8 cellular contexts compared by ENCODE assay signal in the genomic region with DNA sequence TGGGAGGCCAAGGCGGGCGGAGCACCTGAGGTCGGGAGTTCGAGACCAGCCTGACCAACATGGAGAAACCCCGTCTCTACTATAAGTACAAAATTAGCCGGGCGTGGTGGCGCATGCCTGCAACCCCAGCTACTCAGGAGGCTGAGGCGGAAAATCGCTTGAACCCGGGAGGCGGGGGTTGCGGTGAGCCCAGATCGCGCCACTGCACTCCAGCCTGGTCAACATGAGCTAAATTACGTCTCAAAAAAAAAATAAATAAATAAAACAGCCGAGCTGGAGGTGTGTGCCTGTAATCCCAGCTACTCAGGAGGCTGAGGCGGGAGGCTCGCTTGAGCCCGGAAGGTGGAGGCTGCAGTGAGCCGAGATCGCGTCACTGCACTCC. TPM values are rescaled to one million over a fixed set of nuclear protein-coding genes. Genes with fewer than 3 reads are reported as not detected.
DNase-seq lines count a peak whose midpoint lies in the region; ATAC-seq, FAIRE-seq and TF ChIP-seq lines count a peak whose summit lies in the region.
"Not testable (repeated sequence)": the region's sequence is repeated elsewhere in the genome, so short reads cannot be mapped to it uniquely, and the experiment has no call there.

No MANE protein-coding gene starts in this region.

- POLR2A ChIA-PET in SK-N-SH (lab: Yijun Ruan, JAX) = interaction anchor here (1.0 to 2.7 kb wide), 10 partner anchors 10 to 270 kb away, joined by 3 to 22 read pairs (median 4); partner anchors contain the start of gene TFAP4
- POLR2A ChIA-PET in H1 (lab: Charles Lee; ENCODE audit: partially characterized antibody) = interaction anchor here (0.8 to 3.0 kb wide), 27 partner anchors 9 to 375 kb away, joined by 3 to 20 read pairs (median 4); partner anchors contain the start of genes ADCY9, SRL and TFAP4

- TF ChIP-seq EP300 in SK-N-SH (IDR thresholded peaks at IDR 0.05; ENCODE audit: borderline replicate concordance in 1 of 2, low read depth in 1 of 2, low read length in 1 of 2); H1 (IDR thresholded peaks at IDR 0.05; ENCODE audit: borderline replicate concordance in 1 of 2, low read depth in 2 of 2, low read length in 2 of 2): not testable (repeated sequence)

- peak overlapping the region; percentile 48; the same call in 1 of the 2 replicates for H3K18ac ChIP-seq in H1 (ENCODE audit: extremely low read depth, low read length)

- H3K27ac ChIP-seq in SK-N-SH (ENCODE audit: low read depth in 2 of 2, low read length in 1 of 2) = peak overlapping the region; percentile 73 to 79
- not testable (repeated sequence) for H3K27ac ChIP-seq in H1 (ENCODE audit: low read depth, low read length); iPS-18a (ENCODE audit: low read length)

- peaks cover 15% of the 10 kb centered on the region for H3K4me1 Mint-ChIP-seq in activated naive CD8-positive, alpha-beta T cell treated with anti-CD3 and anti-CD28 coated beads, Interleukin-2, amount 50 U/mL, for 24 hours
- H3K4me1 Mint-ChIP-seq in natural killer cell = not testable (repeated sequence)

- not testable (repeated sequence) for H3K36me3 ChIP-seq in SK-N-SH (replicated peaks in 1 of 2; ENCODE audit: control insufficient read depth in 1 of 2, insufficient read depth in 2 of 2, low read length in 1 of 2); iPS-18a (ENCODE audit: control insufficient read depth, low read depth, low read length)
- H3K36me3 ChIP-seq in H1 (ENCODE audit: control insufficient read depth in 2 of 4, insufficient read depth in 4 of 4, low read length in 3 of 4) = peaks cover 0 to 10% (median 3%) of the 10 kb centered on the region in 4 experiments; a peak in 3 of 8 replicates

- not testable (repeated sequence) for H2BK20ac ChIP-seq in H1 (ENCODE audit: low read length)

- not testable (repeated sequence) for H2AK5ac ChIP-seq in H1 (ENCODE audit: low read depth, low read length)

- WGBS in SK-N-SH (ENCODE audit: low lambda C conversion rate) = 67% methylated on average over 23 of the region's 23 CpGs
- WGBS in H1 (ENCODE audit: extremely low coverage in 1 of 2, insufficient coverage in 1 of 2, insufficient read length in 1 of 2, insufficient replicate concordance in 2 of 2, low coverage in 1 of 2, low lambda C conversion rate in 2 of 2, missing lambda C conversion rate in 1 of 2), 2 experiments = 70% methylated on average over 19 of the region's 23 CpGs; no CpG with 5 or more reads in 1 of the 2 experiments

- peak overlapping the region; percentile 59 for H3K4me3 ChIP-seq in AG09309 (ENCODE audit: control insufficient read depth, low read depth, low read length)
- H3K4me3 ChIP-seq in HFF-Myc (replicated peaks; ENCODE audit: low read depth, low read length) = peak overlapping the region; percentile 62
- peak overlapping the region; percentile 50 to 81 for H3K4me3 ChIP-seq in SK-N-SH (ENCODE audit: low read depth in 2 of 2, low read length in 1 of 2)
- peak overlapping the region; percentile 41 to 70 (median 58) for H3K4me3 ChIP-seq in H1 (ENCODE audit: extremely low read depth in 1 of 4, insufficient read depth in 2 of 4, low read depth in 3 of 4, low read length in 4 of 4)
- peak overlapping the region; percentile 78 for H3K4me3 ChIP-seq in iPS-18a (ENCODE audit: low read length)

- TF ChIP-seq CTCF in AG09309 (IDR thresholded peaks at IDR 0.05; ENCODE audit: control insufficient read depth, insufficient read depth, low read depth, low read length, missing control alignments); HFF-Myc (IDR thresholded peaks at IDR 0.05; ENCODE audit: low read depth, low read length, missing control alignments); SK-N-SH (IDR thresholded peaks at IDR 0.05); H1 (IDR thresholded peaks at IDR 0.05; ENCODE audit: control extremely low read depth in 1 of 3, insufficient read depth in 1 of 3, low read depth in 1 of 3, low read length in 3 of 3); natural killer cell (IDR thresholded peaks at IDR 0.05): not testable (repeated sequence)

- TF ChIP-seq RAD21 in SK-N-SH (IDR thresholded peaks at IDR 0.05; ENCODE audit: low read length); H1 (IDR thresholded peaks at IDR 0.05 in 1 of 2, conservative IDR thresholded peaks at IDR 0.05 in 1 of 2; ENCODE audit: low read depth in 2 of 2, low read length in 2 of 2): not testable (repeated sequence)

- DNase-seq in AG09309 (ENCODE audit: low read depth); HFF-Myc (ENCODE audit: extremely low read depth, low read depth); SK-N-SH; activated naive CD8-positive, alpha-beta T cell treated with anti-CD3 and anti-CD28 coated beads, Interleukin-2, amount 50 U/mL, for 24 hours; H1 (ENCODE audit: low read depth in 1 of 2, low spot score in 2 of 2); natural killer cell: not testable (repeated sequence)
- DNase-seq in stimulated activated CD8-positive, alpha-beta memory T cell treated with anti-CD3 and anti-CD28 coated beads, Interleukin-4, amount 100 ng/mL, for 48 hours = peak; percentile 29

- not testable (repeated sequence) for H4K91ac ChIP-seq in H1 (replicated peaks; ENCODE audit: insufficient read length, low read length)

- not testable (repeated sequence) for H3K79me1 ChIP-seq in H1 (ENCODE audit: low read depth, low read length)

- H3K4me3 Mint-ChIP-seq in activated naive CD8-positive, alpha-beta T cell treated with anti-CD3 and anti-CD28 coated beads, Interleukin-2, amount 50 U/mL, for 24 hours = peak overlapping the region; percentile 95
- H3K4me3 Mint-ChIP-seq in natural killer cell = peak overlapping the region; percentile 94

- not testable (repeated sequence) for H4K8ac ChIP-seq in H1 (ENCODE audit: extremely low read depth, insufficient read depth, low read length)

- not testable (repeated sequence) for H3K4ac ChIP-seq in H1 (replicated peaks; ENCODE audit: insufficient read length, low read depth, low read length)

- not testable (repeated sequence) for H3K23ac ChIP-seq in H1 (ENCODE audit: insufficient read length)

- FAIRE-seq in H1 (lab: Jason Lieb, UNC) = not testable (repeated sequence)

- not testable (repeated sequence) for H3K79me2 ChIP-seq in SK-N-SH (ENCODE audit: insufficient read depth); H1 (ENCODE audit: control insufficient read depth in 1 of 2, insufficient read depth in 2 of 2, low read length in 2 of 2)

- H3K9me3 Mint-ChIP-seq in activated naive CD8-positive, alpha-beta T cell treated with anti-CD3 and anti-CD28 coated beads, Interleukin-2, amount 50 U/mL, for 24 hours; natural killer cell: not testable (repeated sequence)

- not testable (repeated sequence) for H3K4me1 ChIP-seq in SK-N-SH (ENCODE audit: control insufficient read depth in 1 of 2, insufficient read depth in 2 of 2, low read depth in 1 of 2, low read length in 1 of 2); H1 (replicated peaks in 1 of 4; ENCODE audit: control insufficient read depth in 3 of 4, insufficient read depth in 4 of 4, low read length in 3 of 4); iPS-18a (ENCODE audit: control insufficient read depth, low read depth, low read length)

- not testable (repeated sequence) for H2BK15ac ChIP-seq in H1 (ENCODE audit: low read length)

- H2BK120ac ChIP-seq in H1 (replicated peaks; ENCODE audit: low read depth, low read length) = not testable (repeated sequence)

- H3K9ac ChIP-seq in SK-N-SH (peak overlapping the region; percentile 79), H1 (replicated peaks in 1 of 4; ENCODE audit: extremely low read depth in 1 of 4, low read depth in 3 of 4, low read length in 3 of 4) (peak overlapping the region in 2 of 4 experiments; percentile 66 to 71; a peak in 2 of 7 replicates), iPS-18a (ENCODE audit: low read length) (peak overlapping the region; percentile 79)

- not testable (repeated sequence) for H3K9me3 ChIP-seq in SK-N-SH; H1 (ENCODE audit: insufficient read depth in 2 of 2, low read depth in 1 of 2, low read length in 1 of 2); iPS-18a (ENCODE audit: control insufficient read depth, low read depth, low read length)

- not testable (repeated sequence) for H2BK5ac ChIP-seq in H1 (ENCODE audit: low read depth, low read length)

- CTCF ChIA-PET in SK-N-SH (lab: Yijun Ruan, JAX) (interaction anchor here (0.7 to 15.7 kb wide), 39 partner anchors 9 to 370 kb away, joined by 3 to 203 read pairs (median 10); partner anchors contain the start of genes ADCY9 and TFAP4), H1 (lab: Charles Lee; ENCODE audit: partially characterized antibody) (interaction anchor here (0.6 to 3.3 kb wide), 42 partner anchors 9 to 314 kb away, joined by 3 to 22 read pairs (median 5); partner anchors contain the start of genes ADCY9, DNAJA3, SRL and TFAP4)

- not testable (repeated sequence) for H4K5ac ChIP-seq in H1 (ENCODE audit: insufficient read length, low read depth, low read length)

- H3K4me2 ChIP-seq in SK-N-SH = peak overlapping the region; percentile 93
- H3K4me2 ChIP-seq in H1 (ENCODE audit: insufficient read depth in 1 of 2, low read depth in 2 of 2, low read length in 2 of 2) = peak overlapping the region; percentile 19 to 60; a peak in 3 of 4 replicates

- not testable (repeated sequence) for H3K14ac ChIP-seq in H1 (ENCODE audit: insufficient read length)

- H3K56ac ChIP-seq in H1 (replicated peaks; ENCODE audit: insufficient read length, low read depth, low read length) = not testable (repeated sequence)

- not testable (repeated sequence) for H3K23me2 ChIP-seq in H1 (ENCODE audit: low read depth, low read length)

- ATAC-seq in activated naive CD8-positive, alpha-beta T cell treated with anti-CD3 and anti-CD28 coated beads, Interleukin-2, amount 50 U/mL, for 24 hours; natural killer cell: not testable (repeated sequence)

- peaks cover 16% of the 10 kb centered on the region for H3F3A ChIP-seq in SK-N-SH (replicated peaks; ENCODE audit: insufficient read depth)

- peak overlapping the region; percentile 98 for H3K27ac Mint-ChIP-seq in activated naive CD8-positive, alpha-beta T cell treated with anti-CD3 and anti-CD28 coated beads, Interleukin-2, amount 50 U/mL, for 24 hours
- peak overlapping the region; percentile 89 to 96 for H3K27ac Mint-ChIP-seq in natural killer cell

- peak overlapping the region; percentile 96 for H2AFZ ChIP-seq in SK-N-SH (ENCODE audit: low read depth)
- H2AFZ ChIP-seq in H1 (ENCODE audit: low read length) = not testable (repeated sequence)

- not testable (repeated sequence) for H2BK12ac ChIP-seq in H1 (ENCODE audit: low read depth, low read length)

- not testable (repeated sequence) for H4K20me1 ChIP-seq in SK-N-SH (ENCODE audit: insufficient read depth); H1 (replicated peaks in 1 of 2; ENCODE audit: control insufficient read depth in 1 of 2, insufficient read depth in 2 of 2, low read length in 2 of 2)

- not testable (repeated sequence) for H3K9me2 ChIP-seq in SK-N-SH

- not testable (repeated sequence) for TF ChIP-seq POLR2A in H1 (IDR thresholded peaks at IDR 0.05; ENCODE audit: control extremely low read depth in 1 of 2, low read depth in 2 of 2, low read length in 2 of 2)

- not testable (repeated sequence) for H3K27me3 ChIP-seq in SK-N-SH (ENCODE audit: insufficient read depth); H1 (replicated peaks in 1 of 4; ENCODE audit: control insufficient read depth in 3 of 4, extremely low read depth in 1 of 4, insufficient read depth in 3 of 4, low read length in 3 of 4); iPS-18a (ENCODE audit: control insufficient read depth, insufficient read depth, low read length)

- H3K27me3 Mint-ChIP-seq in activated naive CD8-positive, alpha-beta T cell treated with anti-CD3 and anti-CD28 coated beads, Interleukin-2, amount 50 U/mL, for 24 hours; natural killer cell (ENCODE audit: low read depth in 2 of 2): not testable (repeated sequence)

- intact Hi-C loops in natural killer cell (cut with micrococcal nuclease) = loop anchor here (1.0 to 10.0 kb wide), 5 partner anchors 54 to 514 kb away; partner anchors contain the start of genes ADCY9, UBALD1 and ZNF500

- not testable (repeated sequence) for H3K36me3 Mint-ChIP-seq in activated naive CD8-positive, alpha-beta T cell treated with anti-CD3 and anti-CD28 coated beads, Interleukin-2, amount 50 U/mL, for 24 hours (ENCODE audit: low read depth); natural killer cell

RNA-seq across cellular contexts. Expression of gene SRL, which starts 11.1 kb away (rescaled TPM):
- not detected in 2 replicates for polyA plus RNA-seq in SK-N-SH (2012; rRNA removed)
- polyA plus RNA-seq in SK-N-SH (2012; cell fraction: cytosol; rRNA removed) = 0.01 and 0.03 TPM in 2 replicates
- not detected in 2 replicates for polyA plus RNA-seq in SK-N-SH (2012; cell fraction: nucleus; rRNA removed)
- 0.08 TPM in 1 of 2 replicates, not detected in the other for total RNA-seq in H1 (2021; fragmentation: NEBNext Ultra II Directional; extraction: Animal tissue kit (Norgen Biotek cat#: 25700))
- 0.05 and 0.09 TPM in 2 replicates for polyA plus RNA-seq in H1 (2011; rRNA removed)
- 0.04 TPM for polyA plus RNA-seq in H1 (2011; cell fraction: cytosol; rRNA removed)
- polyA plus RNA-seq in H1 (2011; cell fraction: nucleus; rRNA removed) = 0.09 TPM
- polyA plus RNA-seq in H1 (2012, experiment 1 of 2) = 0.06 to 0.09 TPM (median 0.08 TPM) in 4 replicates
- polyA plus RNA-seq in H1 (2012, experiment 2 of 2) = not detected
- 0.04 TPM for polyA plus RNA-seq in H1 (2013, experiment 1 of 2)
- 0.07 TPM for polyA plus RNA-seq in H1 (2013, experiment 2 of 2)
- 0.05 TPM in 1 of 2 replicates, not detected in the other for polyA minus RNA-seq in H1 (2011; rRNA and poly(A)+ RNA removed)
- not detected for polyA minus RNA-seq in H1 (2011; cell fraction: cytosol; rRNA and poly(A)+ RNA removed)
- not detected for polyA minus RNA-seq in H1 (2011; cell fraction: nucleus; rRNA and poly(A)+ RNA removed)
- not detected for total RNA-seq in natural killer cell

RNA-seq across cellular contexts. Expression of gene TFAP4, which starts 19.8 kb away (rescaled TPM):
- polyA plus RNA-seq in SK-N-SH (2012; rRNA removed) (8.8 and 13.1 TPM in 2 replicates), H1 (2011; rRNA removed) (16.1 and 21.3 TPM in 2 replicates)
- 5.4 and 7.4 TPM in 2 replicates for polyA plus RNA-seq in SK-N-SH (2012; cell fraction: cytosol; rRNA removed)
- polyA plus RNA-seq in SK-N-SH (2012; cell fraction: nucleus; rRNA removed) = 13.6 and 21.0 TPM in 2 replicates
- total RNA-seq in H1 (2021; fragmentation: NEBNext Ultra II Directional; extraction: Animal tissue kit (Norgen Biotek cat#: 25700)) = 41.0 and 41.6 TPM in 2 replicates
- polyA plus RNA-seq in H1 (2011; cell fraction: cytosol; rRNA removed) = 20.1 TPM
- polyA plus RNA-seq in H1 (2011; cell fraction: nucleus; rRNA removed) = 40.5 TPM
- 20.6 to 34.7 TPM (median 28.3 TPM) in 4 replicates for polyA plus RNA-seq in H1 (2012, experiment 1 of 2)
- 17.6 TPM for polyA plus RNA-seq in H1 (2012, experiment 2 of 2)
- 18.0 TPM for polyA plus RNA-seq in H1 (2013, experiment 1 of 2)
- polyA plus RNA-seq in H1 (2013, experiment 2 of 2) = 18.0 TPM
- polyA minus RNA-seq in H1 (2011; rRNA and poly(A)+ RNA removed) = 29.6 and 44.4 TPM in 2 replicates
- 36.2 TPM for polyA minus RNA-seq in H1 (2011; cell fraction: cytosol; rRNA and poly(A)+ RNA removed)
- 30.1 TPM for polyA minus RNA-seq in H1 (2011; cell fraction: nucleus; rRNA and poly(A)+ RNA removed)
- 1 to 10 TPM; 6.5 to 9.6 (median 8.9) TPM for total RNA-seq in natural killer cell
